1 cellular context compared by ENCODE assay signal in genomic region chr17:7130626-7131467, GRCh38.
TF ChIP-seq lines count a peak whose summit lies in the region.

No MANE protein-coding gene starts in this region.

TF ChIP-seq in endothelial cell of umbilical vein, 7 proteins besides CTCF, POLR2A, EP300 and RAD21:
- TF ChIP-seq JUN (IDR thresholded peaks at IDR 0.05; ENCODE audit: borderline replicate concordance, insufficient read depth, insufficient read length, low read depth) (no peak), MAX (IDR thresholded peaks at IDR 0.05; ENCODE audit: insufficient read depth, insufficient read length) (no peak), GATA2 (IDR thresholded peaks at IDR 0.05; ENCODE audit: insufficient read depth, insufficient read length, low read depth, low read length) (no peak), POLR2AphosphoS5 (IDR thresholded peaks at IDR 0.05; ENCODE audit: insufficient read depth, low read depth, low read length) (no peak), EZH2 (IDR thresholded peaks at IDR 0.05; ENCODE audit: borderline replicate concordance, low read depth, low read length, severe bottlenecking) (no peak), MYC (IDR thresholded peaks at IDR 0.05; ENCODE audit: low read depth, low read length) (no peak), FOS (IDR thresholded peaks at IDR 0.05; ENCODE audit: borderline replicate concordance, insufficient read depth, low read length) (no peak)
